ENCODE assay signal across 8 cellular contexts in the genomic region with DNA sequence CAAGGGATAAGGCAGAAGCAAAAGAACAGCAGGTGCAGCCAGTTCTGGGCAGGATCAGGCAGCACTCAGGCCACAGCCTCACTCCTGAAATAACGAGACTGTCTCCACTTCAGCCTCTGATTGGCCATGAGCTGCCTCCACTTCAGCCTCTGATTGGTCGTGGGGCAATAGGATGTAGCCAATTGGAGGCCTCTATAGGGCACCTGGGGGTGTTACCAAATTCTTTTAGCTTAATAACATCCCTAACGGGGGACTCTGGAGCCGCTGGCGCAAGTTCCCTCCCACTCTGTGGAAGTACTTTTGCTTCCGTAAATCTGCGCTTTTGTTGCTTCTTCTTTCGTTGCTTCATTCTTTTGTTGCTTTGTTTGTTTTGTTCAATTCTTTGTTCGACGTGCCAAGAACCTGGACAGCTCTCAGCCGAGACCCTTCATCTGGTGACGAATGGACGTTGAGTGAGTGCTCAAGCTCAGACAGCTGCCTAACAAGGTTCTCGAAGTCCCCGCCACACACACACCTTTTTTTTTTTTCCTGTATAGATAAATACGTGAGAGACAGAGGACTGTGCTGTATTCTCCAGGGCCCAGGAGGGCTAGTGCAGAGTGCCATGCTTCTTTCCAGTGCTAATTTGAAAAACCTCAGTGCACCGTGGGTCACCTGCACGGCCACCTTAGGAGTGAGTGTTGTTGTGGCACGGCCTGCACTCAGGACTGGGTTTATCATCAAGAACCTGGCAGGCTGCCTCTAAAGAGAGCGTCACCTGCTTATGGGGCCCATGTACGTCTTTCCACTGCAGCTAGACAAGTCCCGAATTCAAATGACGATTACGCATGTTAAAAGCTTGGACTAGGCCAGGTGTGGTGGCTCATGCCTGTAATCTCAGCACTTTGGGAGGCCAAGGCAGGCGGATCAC. TPM values are rescaled to one million over a fixed set of nuclear protein-coding genes. Genes with fewer than 3 reads are reported as not detected.
DNase-seq lines count a peak whose midpoint lies in the region; ATAC-seq and TF ChIP-seq lines count a peak whose summit lies in the region.

No MANE protein-coding gene starts in this region.

- TF ChIP-seq CTCF in progenitor cell of endocrine pancreas (IDR thresholded peaks at IDR 0.05; ENCODE audit: unreplicated experiment): no peak
- TF ChIP-seq CTCF in gastrocnemius medialis (IDR thresholded peaks at IDR 0.05 in 4 of 5, conservative IDR thresholded peaks at IDR 0.05 in 1 of 5): no peak

- H3K4me1 ChIP-seq in gastrocnemius medialis: no peaks in the 10 kb centered on the region

- no peaks in the 10 kb centered on the region for H3K36me3 ChIP-seq in gastrocnemius medialis

- no peaks in the 10 kb centered on the region for H3K36me3 Mint-ChIP-seq in progenitor cell of endocrine pancreas (ENCODE audit: insufficient read depth)

- in situ Hi-C loops in gastrocnemius medialis (cut with MboI; ENCODE audit: low sequenced_read_pairs in 4 of 4): loop anchor here in 2 of 4 donors (25.0 kb wide), 2 partner anchors 533 to 1158 kb away; no protein-coding TSS in a partner anchor

- DNase-seq in NCI-H345 (lab: John Stamatoyannopoulos, UW) (peak; percentile 95), fibroblast of peridontal ligament (ENCODE audit: extremely low read depth) (peak; percentile 17), progenitor cell of endocrine pancreas (ENCODE audit: low spot score, unreplicated experiment) (peak; percentile 36), gastrocnemius medialis (no peak), hepatic stellate cell (ENCODE audit: low spot score) (no peak)
- DNase-seq in activated CD4-positive, alpha-beta T cell treated with anti-CD3 and anti-CD28 coated beads for 48 hours: no peak

- no peaks in the 10 kb centered on the region for H3K9me3 Mint-ChIP-seq in progenitor cell of endocrine pancreas (ENCODE audit: low read depth)

- no peak overlapping the region for H3K4me3 ChIP-seq in gastrocnemius medialis

- intact Hi-C loops in gastrocnemius medialis (cut with DNase I; ENCODE audit: low total_unique reads): no loop called here

- H3K27me3 ChIP-seq in gastrocnemius medialis: peaks cover 0 to 14% (median 3%) of the 10 kb centered on the region in 3 donors

- peak overlapping the region; percentile 10 for H3K27ac Mint-ChIP-seq in progenitor cell of endocrine pancreas

- ATAC-seq in HG02870 (IDR thresholded peaks at IDR 0.05; ENCODE audit: unreplicated experiment) (peak; percentile 89), gastrocnemius medialis (no peak), HG03139 (IDR thresholded peaks at IDR 0.05; ENCODE audit: unreplicated experiment) (no peak)

- H3K27me3 Mint-ChIP-seq in progenitor cell of endocrine pancreas: peaks cover 32% of the 10 kb centered on the region

- H3K4me3 Mint-ChIP-seq in progenitor cell of endocrine pancreas (ENCODE audit: low read depth): peak overlapping the region; percentile 64

- TF ChIP-seq POLR2A in gastrocnemius medialis (IDR thresholded peaks at IDR 0.05): no peak

- H3K27ac ChIP-seq in gastrocnemius medialis: no peak overlapping the region

- H3K4me1 Mint-ChIP-seq in progenitor cell of endocrine pancreas (ENCODE audit: low read depth): peaks cover 4% of the 10 kb centered on the region

- no peaks in the 10 kb centered on the region for H3K9me3 ChIP-seq in gastrocnemius medialis

RNA-seq across cellular contexts. Expression of a gene that starts 32.0 kb away (rescaled TPM):
- total RNA-seq in progenitor cell of endocrine pancreas (30.6 and 31.8 TPM in 2 replicates), gastrocnemius medialis (10 to 100 TPM in 3 of 4 donors, 1 to 10 TPM in 1; 10.0 to 14.3 (median 11.0) TPM)

Comparison
In these comparisons a context has a peak if more than half of its experiments do, and no peak if none do; other contexts are left out.
1. DNase-seq: peak in NCI-H345 (single experiment), fibroblast of peridontal ligament (single experiment) and progenitor cell of endocrine pancreas (single experiment); none in gastrocnemius medialis (0 of 2), hepatic stellate cell (single experiment) and activated CD4-positive, alpha-beta T cell treated with anti-CD3 and anti-CD28 coated beads for 48 hours (single experiment).